15 cellular contexts compared by ENCODE assay signal in the genomic region with DNA sequence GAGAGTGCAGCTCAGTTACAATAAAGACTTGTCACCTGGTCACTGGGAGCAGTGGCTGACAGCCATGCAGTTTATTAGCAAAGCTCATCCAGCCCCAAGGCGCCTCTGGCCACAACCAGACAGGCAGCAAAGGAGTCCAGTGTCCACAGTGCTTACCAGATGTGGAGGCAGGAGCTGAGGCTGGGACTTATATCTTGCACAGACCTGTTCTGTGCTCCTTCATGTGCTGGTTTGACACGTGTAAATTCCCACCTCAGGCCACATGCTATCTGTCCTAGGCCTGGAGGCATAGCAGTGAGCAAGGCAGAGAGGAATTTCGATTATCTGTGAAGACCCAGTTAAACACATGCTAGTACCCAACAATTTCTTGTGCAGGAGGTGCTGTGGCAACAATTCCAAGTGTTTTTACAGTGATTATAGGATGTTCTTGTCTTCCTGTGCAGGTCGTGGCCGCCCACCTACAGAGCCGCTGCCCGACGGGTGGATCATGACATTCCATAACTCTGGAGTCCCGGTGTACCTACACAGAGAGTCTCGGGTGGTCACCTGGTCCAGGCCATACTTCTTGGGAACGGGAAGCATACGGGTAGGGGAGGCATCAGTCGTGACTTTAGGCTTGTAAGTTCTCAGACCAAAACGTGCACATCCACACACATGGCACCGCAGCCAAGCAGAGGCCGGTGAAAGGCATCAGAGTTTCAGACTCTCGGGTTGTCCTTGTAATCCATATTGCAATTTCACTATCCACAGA.
"Had no signal": no experiment of that assay in that cellular context is flagged by ENCODE, and none has a peak within 500 bp of the region (broad histone marks: within the 10 kb centered on the region; RNA-seq: fewer than 3 reads in every experiment).

No MANE protein-coding gene starts in this region.

- H3K27me3 ChIP-seq: cardiac muscle cell, colonic mucosa, gastrocnemius medialis, hepatocyte, suprapubic skin, upper lobe of right lung had no signal

- DNase-seq: activated CD4-positive, alpha-beta T cell treated with anti-CD3 and anti-CD28 coated beads, Interleukin-2, amount 10 ng/mL, durations not matched to agents 24 days and 14 days; activated gamma-delta T cell; activated T-cell treated with anti-CD3 and anti-CD28 coated beads, Interleukin-2, amount 50 U/mL, for 48 hours; colonic mucosa; effector CD4-positive, alpha-beta T cell; gastrocnemius medialis; naive thymus-derived CD4-positive, alpha-beta T cell; stimulated activated CD4-positive, alpha-beta T cell treated with anti-CD3 and anti-CD28 coated beads, Interleukin-2, amount 100 ng/mL, for 48 hours; stimulated activated naive CD8-positive, alpha-beta T cell treated with anti-CD3 and anti-CD28 coated beads, Interleukin-15, Interleukin-2, amounts not matched to agents 100 U/mL and 50 U/mL, for 24 hours; T-helper 17 cell; upper lobe of right lung had no signal

- H3K4me3 ChIP-seq: cardiac muscle cell, colonic mucosa, gastrocnemius medialis, hepatocyte, suprapubic skin, upper lobe of right lung had no signal

- H3K27ac Mint-ChIP-seq: activated CD4-positive, alpha-beta T cell treated with anti-CD3 and anti-CD28 coated beads, Interleukin-2, amount 10 ng/mL, durations not matched to agents 24 days and 14 days; T-helper 17 cell; WTC11 had no signal

- H3K4me1 ChIP-seq: colonic mucosa had no signal

- H2AFZ ChIP-seq: hepatocyte had no signal

- H3K9me3 Mint-ChIP-seq: activated CD4-positive, alpha-beta T cell treated with anti-CD3 and anti-CD28 coated beads, Interleukin-2, amount 10 ng/mL, durations not matched to agents 24 days and 14 days; WTC11 had no signal

- H3K27me3 Mint-ChIP-seq: activated CD4-positive, alpha-beta T cell treated with anti-CD3 and anti-CD28 coated beads, Interleukin-2, amount 10 ng/mL, durations not matched to agents 24 days and 14 days; naive thymus-derived CD4-positive, alpha-beta T cell; T-helper 17 cell had no signal

- ATAC-seq: gastrocnemius medialis; naive thymus-derived CD4-positive, alpha-beta T cell; stimulated activated naive CD8-positive, alpha-beta T cell treated with anti-CD3 and anti-CD28 coated beads, Interleukin-15, Interleukin-2, amounts not matched to agents 100 U/mL and 50 U/mL, for 24 hours; T-helper 17 cell; upper lobe of right lung; WTC11 had no signal

- H3K4me2 ChIP-seq: hepatocyte had no signal

- H3K9me3 ChIP-seq: colonic mucosa, gastrocnemius medialis, suprapubic skin, upper lobe of right lung had no signal

- H3K4me3 Mint-ChIP-seq: activated CD4-positive, alpha-beta T cell treated with anti-CD3 and anti-CD28 coated beads, Interleukin-2, amount 10 ng/mL, durations not matched to agents 24 days and 14 days; naive thymus-derived CD4-positive, alpha-beta T cell; T-helper 17 cell; WTC11 had no signal

- H3K27ac ChIP-seq: cardiac muscle cell, colonic mucosa, hepatocyte, suprapubic skin, upper lobe of right lung had no signal
